ENCODE assay signal across 8 cellular contexts in the genomic region with DNA sequence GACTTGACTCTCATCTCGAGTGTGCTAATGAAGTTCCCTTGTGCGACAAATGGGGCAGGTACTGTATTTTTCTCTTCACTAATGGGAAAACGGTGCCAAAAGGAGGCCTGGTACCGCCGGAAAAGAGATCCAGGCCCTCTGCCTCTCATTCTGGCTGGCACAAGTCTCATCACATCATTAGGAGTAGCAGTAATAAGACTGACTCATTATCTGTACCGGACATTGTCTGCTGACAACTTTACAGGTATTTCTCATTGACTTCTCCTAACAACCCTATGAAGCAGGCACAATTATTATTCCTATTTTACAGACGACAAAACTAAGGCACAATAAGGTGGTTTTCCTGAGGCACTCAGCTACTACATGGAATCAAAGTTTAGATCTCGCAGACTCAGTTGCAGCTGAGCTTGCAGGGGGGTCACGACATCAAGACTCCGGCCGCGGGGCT. TPM values are rescaled to one million over a fixed set of nuclear protein-coding genes. Genes with fewer than 3 reads are reported as not detected.
A peak's percentile ranks its signal among the peaks of the same experiment; 100 is the strongest.
DNase-seq lines count a peak whose midpoint lies in the region; ATAC-seq, FAIRE-seq and TF ChIP-seq lines count a peak whose summit lies in the region.

No MANE protein-coding gene starts in this region.

- no peaks in the 10 kb centered on the region for H3K36me3 ChIP-seq in WERI-Rb-1

- H3K36me3 Mint-ChIP-seq in osteocyte (ENCODE audit: unreplicated experiment), result peaks cover 9% of the 10 kb centered on the region

- TF ChIP-seq CTCF in WERI-Rb-1 (IDR thresholded peaks at IDR 0.05; ENCODE audit: low read depth, low read length), result no peak
- TF ChIP-seq CTCF in fibroblast of mammary gland (conservative IDR thresholded peaks at IDR 0.05; ENCODE audit: control insufficient read depth, insufficient read depth, low read depth, low read length), result no peak
- no peak for TF ChIP-seq CTCF in osteocyte (IDR thresholded peaks at IDR 0.05)

- H3K4me3 Mint-ChIP-seq in osteocyte (ENCODE audit: unreplicated experiment), result peak overlapping the region; percentile 88

- no peaks in the 10 kb centered on the region for H3K9me3 ChIP-seq in WERI-Rb-1 (ENCODE audit: severe bottlenecking)

- DNase-seq in EH (ENCODE audit: low read depth) (peak; percentile 54), WERI-Rb-1 (no peak), fibroblast of mammary gland (ENCODE audit: low read depth) (peak; percentile 38), osteocyte (ENCODE audit: extremely low spot score, unreplicated experiment) (no peak), HTR-8/SVneo (ENCODE audit: insufficient read length, low spot score) (no peak)
- no peak for DNase-seq in activated CD4-positive, alpha-beta T cell treated with anti-CD3 and anti-CD28 coated beads for 48 hours

- peaks cover 56% of the 10 kb centered on the region for H3K4me1 Mint-ChIP-seq in osteocyte (ENCODE audit: unreplicated experiment)

- no peaks in the 10 kb centered on the region for H3K9me3 Mint-ChIP-seq in osteocyte (ENCODE audit: unreplicated experiment)

- H3K27me3 ChIP-seq in WERI-Rb-1 (ENCODE audit: insufficient read depth, low read depth, severe bottlenecking), result no peaks in the 10 kb centered on the region

- peak; percentile 9 for ATAC-seq in HG03108 (IDR thresholded peaks at IDR 0.05; ENCODE audit: unreplicated experiment)
- ATAC-seq in GM18858 (IDR thresholded peaks at IDR 0.05; ENCODE audit: unreplicated experiment), result no peak

- H3K27ac Mint-ChIP-seq in osteocyte (ENCODE audit: unreplicated experiment), result peak overlapping the region; percentile 87

- H3K27me3 Mint-ChIP-seq in osteocyte (ENCODE audit: unreplicated experiment), result no peaks in the 10 kb centered on the region

- H3K4me3 ChIP-seq in WERI-Rb-1 (ENCODE audit: low read depth, low read length) (peak overlapping the region; percentile 59), fibroblast of mammary gland (ENCODE audit: control insufficient read depth, low read depth, low read length) (peak overlapping the region; percentile 74)

- FAIRE-seq in HTR-8/SVneo (lab: Jason Lieb, UNC), result no peak

- peak overlapping the region; percentile 94 for H3K27ac ChIP-seq in WERI-Rb-1

RNA-seq across cellular contexts. Expression of a gene that starts 0.7 kb away (rescaled TPM):
- 69.2 and 69.8 TPM in 2 replicates for total RNA-seq in osteocyte

Comparison
In these comparisons a context has a peak if more than half of its experiments do, and no peak if none do; other contexts are left out.
1. DNase-seq: peak in EH (single experiment) and fibroblast of mammary gland (single experiment); none in WERI-Rb-1 (single experiment), osteocyte (single experiment), HTR-8/SVneo (single experiment) and activated CD4-positive, alpha-beta T cell treated with anti-CD3 and anti-CD28 coated beads for 48 hours (single experiment).